8 cellular contexts compared by ENCODE assay signal in genomic region chr15:49621327-49622210, GRCh38. TPM values are rescaled to one million over a fixed set of nuclear protein-coding genes. Genes with fewer than 3 reads are reported as not detected.
DNase-seq lines count a peak whose midpoint lies in the region; ATAC-seq and TF ChIP-seq lines count a peak whose summit lies in the region.

No MANE protein-coding gene starts in this region.

- intact Hi-C loops in CD4-positive, alpha-beta T cell (cut with DNase I, micrococcal nuclease), result loop anchor here (1.0 to 10.0 kb wide), 9 partner anchors 449 to 1283 kb away; partner anchors contain the start of genes AP4E1 (in 1 of the 2), CEP152 (in 1 of the 2), COPS2 (in 1 of the 2) and EID1 (in 1 of the 2)
- intact Hi-C loops in activated T-helper 1 cell treated with anti-CD3 and anti-CD28 coated beads, Interleukin-12 subunit alpha, Interleukin-12 subunit beta, Interleukin-2, Interleukin-4 antibody, amounts not matched to agents 30 ng/mL and 10 ng/mL and 1 ng/mL, durations not matched to agents 14 hours and 24 hours and 36 hours (cut with micrococcal nuclease), result loop anchor here (2.0 to 10.0 kb wide), 16 partner anchors 151 to 1291 kb away; partner anchors contain the start of genes AP4E1, COPS2, DUT and EID1

- H3K36me3 Mint-ChIP-seq in CD4-positive, alpha-beta T cell (ENCODE audit: low read depth), result peaks cover 55% of the 10 kb centered on the region
- peaks cover 20% of the 10 kb centered on the region for H3K36me3 Mint-ChIP-seq in activated T-helper 1 cell treated with anti-CD3 and anti-CD28 coated beads, Interleukin-12 subunit alpha, Interleukin-12 subunit beta, Interleukin-2, Interleukin-4 antibody, amounts not matched to agents 30 ng/mL and 10 ng/mL and 1 ng/mL, durations not matched to agents 14 hours and 24 hours and 36 hours (ENCODE audit: low read depth)
- H3K36me3 Mint-ChIP-seq in stimulated activated effector memory CD8-positive, alpha-beta T cell treated with anti-CD3 and anti-CD28 coated beads, Interleukin-12 subunit alpha, Interleukin-12 subunit beta, amount 100 ng/mL, for 72 hours, result peaks cover 25% of the 10 kb centered on the region

- CTCF ChIA-PET in CD4-positive, alpha-beta T cell (lab: Charles Lee), result no interaction called here

- DNase-seq in CD4-positive, alpha-beta T cell, result no peak
- DNase-seq in LoVo (ENCODE audit: low spot score), result peak; percentile 41
- DNase-seq in activated T-helper 1 cell treated with anti-CD3 and anti-CD28 coated beads, Interleukin-12 subunit alpha, Interleukin-12 subunit beta, Interleukin-2, Interleukin-4 antibody, amounts not matched to agents 30 ng/mL and 10 ng/mL and 1 ng/mL, durations not matched to agents 14 hours and 24 hours and 36 hours (ENCODE audit: low spot score), result no peak
- DNase-seq in stimulated activated effector memory CD8-positive, alpha-beta T cell treated with anti-CD3 and anti-CD28 coated beads, Interleukin-12 subunit alpha, Interleukin-12 subunit beta, amount 100 ng/mL, for 72 hours (ENCODE audit: low spot score in 2 of 2), result no peak
- DNase-seq in activated CD8-positive, alpha-beta memory T cell treated with anti-CD3 and anti-CD28 coated beads for 24 hours, result no peak

- peak overlapping the region; percentile 97 for H3K27ac Mint-ChIP-seq in CD4-positive, alpha-beta T cell
- peak overlapping the region; percentile 88 for H3K27ac Mint-ChIP-seq in activated T-helper 1 cell treated with anti-CD3 and anti-CD28 coated beads, Interleukin-12 subunit alpha, Interleukin-12 subunit beta, Interleukin-2, Interleukin-4 antibody, amounts not matched to agents 30 ng/mL and 10 ng/mL and 1 ng/mL, durations not matched to agents 14 hours and 24 hours and 36 hours
- H3K27ac Mint-ChIP-seq in stimulated activated effector memory CD8-positive, alpha-beta T cell treated with anti-CD3 and anti-CD28 coated beads, Interleukin-12 subunit alpha, Interleukin-12 subunit beta, amount 100 ng/mL, for 72 hours, result peak overlapping the region; percentile 95

- H3K4me3 ChIP-seq in iPS-11a (ENCODE audit: low read depth, low read length), result peak overlapping the region; percentile 82

- no peaks in the 10 kb centered on the region for H3K27me3 ChIP-seq in CD4-positive, alpha-beta T cell (ENCODE audit: control insufficient read depth, insufficient read depth, low read length)

- peak overlapping the region; percentile 99 for H3K4me3 Mint-ChIP-seq in CD4-positive, alpha-beta T cell
- H3K4me3 Mint-ChIP-seq in activated T-helper 1 cell treated with anti-CD3 and anti-CD28 coated beads, Interleukin-12 subunit alpha, Interleukin-12 subunit beta, Interleukin-2, Interleukin-4 antibody, amounts not matched to agents 30 ng/mL and 10 ng/mL and 1 ng/mL, durations not matched to agents 14 hours and 24 hours and 36 hours, result peak overlapping the region; percentile 85
- peak overlapping the region; percentile 90 for H3K4me3 Mint-ChIP-seq in stimulated activated effector memory CD8-positive, alpha-beta T cell treated with anti-CD3 and anti-CD28 coated beads, Interleukin-12 subunit alpha, Interleukin-12 subunit beta, amount 100 ng/mL, for 72 hours

- TF ChIP-seq CTCF in CD4-positive, alpha-beta T cell (IDR thresholded peaks at IDR 0.05), result no peak

- no peaks in the 10 kb centered on the region for H3K27me3 Mint-ChIP-seq in CD4-positive, alpha-beta T cell
- no peaks in the 10 kb centered on the region for H3K27me3 Mint-ChIP-seq in activated T-helper 1 cell treated with anti-CD3 and anti-CD28 coated beads, Interleukin-12 subunit alpha, Interleukin-12 subunit beta, Interleukin-2, Interleukin-4 antibody, amounts not matched to agents 30 ng/mL and 10 ng/mL and 1 ng/mL, durations not matched to agents 14 hours and 24 hours and 36 hours (ENCODE audit: insufficient read depth)

- no peak for ATAC-seq in CD4-positive, alpha-beta T cell (ENCODE audit: poor library complexity)
- ATAC-seq in stimulated activated effector memory CD8-positive, alpha-beta T cell treated with anti-CD3 and anti-CD28 coated beads, Interleukin-12 subunit alpha, Interleukin-12 subunit beta, amount 100 ng/mL, for 72 hours, result no peak
- no peak for ATAC-seq in HG02840 (IDR thresholded peaks at IDR 0.05; ENCODE audit: low FRiP score, unreplicated experiment)
- no peak for ATAC-seq in HG03280 (IDR thresholded peaks at IDR 0.05; ENCODE audit: unreplicated experiment)

- POLR2A ChIA-PET in CD4-positive, alpha-beta T cell (lab: Charles Lee), result interaction anchor here (0.6 to 2.1 kb wide), 15 partner anchors 10 to 1444 kb away, joined by 3 to 18 read pairs (median 5); partner anchors contain the start of genes CEP152, COPS2, EID1 and GABPB1

- H3K9me3 Mint-ChIP-seq in CD4-positive, alpha-beta T cell, result peaks cover 1% of the 10 kb centered on the region
- H3K9me3 Mint-ChIP-seq in activated T-helper 1 cell treated with anti-CD3 and anti-CD28 coated beads, Interleukin-12 subunit alpha, Interleukin-12 subunit beta, Interleukin-2, Interleukin-4 antibody, amounts not matched to agents 30 ng/mL and 10 ng/mL and 1 ng/mL, durations not matched to agents 14 hours and 24 hours and 36 hours, result peaks cover 4% of the 10 kb centered on the region
- H3K9me3 Mint-ChIP-seq in stimulated activated effector memory CD8-positive, alpha-beta T cell treated with anti-CD3 and anti-CD28 coated beads, Interleukin-12 subunit alpha, Interleukin-12 subunit beta, amount 100 ng/mL, for 72 hours, result peaks cover 3% of the 10 kb centered on the region

- peak overlapping the region; percentile 64 for H3K27ac ChIP-seq in CD4-positive, alpha-beta T cell (ENCODE audit: low read depth, low read length)

- peaks cover 4% of the 10 kb centered on the region for H3K9me3 ChIP-seq in CD4-positive, alpha-beta T cell (ENCODE audit: control insufficient read depth, low read length)

- H3K4me1 Mint-ChIP-seq in CD4-positive, alpha-beta T cell (ENCODE audit: low read depth), result peaks cover 54% of the 10 kb centered on the region
- peaks cover 40% of the 10 kb centered on the region for H3K4me1 Mint-ChIP-seq in activated T-helper 1 cell treated with anti-CD3 and anti-CD28 coated beads, Interleukin-12 subunit alpha, Interleukin-12 subunit beta, Interleukin-2, Interleukin-4 antibody, amounts not matched to agents 30 ng/mL and 10 ng/mL and 1 ng/mL, durations not matched to agents 14 hours and 24 hours and 36 hours (ENCODE audit: low read depth)
- peaks cover 33% of the 10 kb centered on the region for H3K4me1 Mint-ChIP-seq in stimulated activated effector memory CD8-positive, alpha-beta T cell treated with anti-CD3 and anti-CD28 coated beads, Interleukin-12 subunit alpha, Interleukin-12 subunit beta, amount 100 ng/mL, for 72 hours

RNA-seq across cellular contexts. Expression of gene DTWD1, which starts 0.7 kb away (rescaled TPM):
- total RNA-seq in CD4-positive, alpha-beta T cell, result 10 to 100 TPM; 10.1 to 10.2 TPM
- 21.1 and 26.5 TPM in 2 replicates for total RNA-seq in activated T-helper 1 cell treated with anti-CD3 and anti-CD28 coated beads, Interleukin-12 subunit alpha, Interleukin-12 subunit beta, Interleukin-2, Interleukin-4 antibody, amounts not matched to agents 30 ng/mL and 10 ng/mL and 1 ng/mL, durations not matched to agents 14 hours and 24 hours and 36 hours

RNA-seq across cellular contexts. Expression of gene FAM227B, which starts 1.0 kb away (rescaled TPM):
- 1 to 10 TPM; 3.0 to 4.4 TPM for total RNA-seq in CD4-positive, alpha-beta T cell
- 2.3 and 2.9 TPM in 2 replicates for total RNA-seq in activated T-helper 1 cell treated with anti-CD3 and anti-CD28 coated beads, Interleukin-12 subunit alpha, Interleukin-12 subunit beta, Interleukin-2, Interleukin-4 antibody, amounts not matched to agents 30 ng/mL and 10 ng/mL and 1 ng/mL, durations not matched to agents 14 hours and 24 hours and 36 hours
